In genomic region chr21:39011911-39012310, GRCh38 we compare ENCODE assay signal across 17 cellular contexts.
A peak's percentile ranks its signal among the peaks of the same experiment; 100 is the strongest.
DNase-seq lines count a peak whose midpoint lies in the region; ATAC-seq and TF ChIP-seq lines count a peak whose summit lies in the region.
"Had no signal": no experiment of that assay in that cellular context is flagged by ENCODE, and none has a peak within 500 bp of the region (broad histone marks: within the 10 kb centered on the region; RNA-seq: fewer than 3 reads in every experiment).

No MANE protein-coding gene starts in this region.

- H3K4me2 ChIP-seq in IMR-90 (ENCODE audit: low read depth, low read length): no peak overlapping the region

- no peak overlapping the region for H4K5ac ChIP-seq in IMR-90 (ENCODE audit: low read depth, low read length)

- H3K4me3 ChIP-seq in IMR-90 (ENCODE audit: insufficient read depth, low read depth, low read length): no peak overlapping the region
- H3K4me3 ChIP-seq in spleen: peak overlapping the region in 1 of 8 donors; percentile 9
- H3K4me3 ChIP-seq: GM12878, GM23248 had no signal

- H3K4me1 ChIP-seq in IMR-90 (ENCODE audit: control insufficient read depth, insufficient read depth, low read length) (peaks cover 15% of the 10 kb centered on the region), spleen (peaks cover 11 to 75% (median 44%) of the 10 kb centered on the region in 6 donors)

- peaks cover 19% of the 10 kb centered on the region for H3K9me1 ChIP-seq in IMR-90 (ENCODE audit: insufficient read depth, low read length)

- DNase-seq in IMR-90 (no peak), RWPE1 (ENCODE audit: low spot score) (no peak), spleen (no peak), UCSD-AML1 (lab: John Stamatoyannopoulos, UW; ENCODE audit: unreplicated experiment) (no peak), HuH-7 (ENCODE audit: low spot score) (no peak)
- no peak for DNase-seq in stimulated activated CD4-positive, alpha-beta T cell treated with anti-CD3 and anti-CD28 coated beads, Interleukin-1b, Interleukin-23, amount 100 ng/mL, for 48 hours
- DNase-seq: C1 segment of cervical spinal cord; Calu3; CD4-positive, alpha-beta memory T cell; COR-L47; DMS153; EL; GDM1; GM23248; H9 had no signal

- H3K27me3 ChIP-seq in IMR-90 (ENCODE audit: control insufficient read depth, insufficient read depth, low read length): no peaks in the 10 kb centered on the region
- H3K27me3 ChIP-seq in spleen (replicated peaks in 1 of 7): no peaks in the 10 kb centered on the region

- H3K23ac ChIP-seq in IMR-90 (ENCODE audit: low read depth, low read length): no peak overlapping the region

- TF ChIP-seq CTCF in IMR-90 (conservative IDR thresholded peaks at IDR 0.05; ENCODE audit: low read depth, low read length): no peak
- TF ChIP-seq CTCF in RWPE1 (conservative IDR thresholded peaks at IDR 0.05; ENCODE audit: low read depth): no peak
- no peak for TF ChIP-seq CTCF in spleen (IDR thresholded peaks at IDR 0.05 in 8 of 11, conservative IDR thresholded peaks at IDR 0.05 in 3 of 11)

- POLR2A ChIA-PET in IMR-90 (lab: Charles Lee; ENCODE audit: unreplicated experiment): no interaction called here
- POLR2A ChIA-PET in RWPE1 (lab: Yijun Ruan, JAX; ENCODE audit: low non-redundant PET): no interaction called here

- H3K36me3 ChIP-seq in IMR-90 (ENCODE audit: control insufficient read depth, insufficient read depth, low read length) (no peaks in the 10 kb centered on the region), spleen (no peaks in the 10 kb centered on the region)

- TF ChIP-seq RAD21 in IMR-90 (IDR thresholded peaks at IDR 0.05; ENCODE audit: low read length): no peak

- peaks cover 0 to 3% of the 10 kb centered on the region in 2 experiments; a peak in 1 of 4 replicates for H3K79me1 ChIP-seq in IMR-90 (ENCODE audit: low read depth in 1 of 2, low read length in 2 of 2)

- H2BK5ac ChIP-seq in IMR-90 (ENCODE audit: low read depth, low read length, poor library complexity, severe bottlenecking): no peak overlapping the region

- 0 out of 2 replicates have a peak overlapping the region, but pooled peaks have one; percentile 50 for H4K91ac ChIP-seq in IMR-90 (ENCODE audit: insufficient read depth, low read depth, low read length)

- H3K14ac ChIP-seq in IMR-90 (replicated peaks; ENCODE audit: low read depth, low read length): no peak overlapping the region

- peak overlapping the region; percentile 35 for H2AK5ac ChIP-seq in IMR-90 (ENCODE audit: low read depth, low read length)

- CTCF ChIA-PET in IMR-90 (lab: Yijun Ruan, JAX): no interaction called here
- CTCF ChIA-PET in RWPE1 (lab: Yijun Ruan, JAX): interaction anchor here (1.2 kb wide), 1 partner anchor 39 kb away, joined by 3 read pairs; no protein-coding TSS in a partner anchor

- H3K56ac ChIP-seq in IMR-90 (ENCODE audit: extremely low read depth, insufficient read depth, low read length): no peak overlapping the region

- H3K18ac ChIP-seq in IMR-90 (ENCODE audit: low read depth, low read length): no peak overlapping the region

- no peak overlapping the region for H2AFZ ChIP-seq in IMR-90 (replicated peaks; ENCODE audit: low read length, poor library complexity)
- H2AFZ ChIP-seq: GM23248 had no signal

- 83% methylated on average over 1 of the region's 3 CpGs; no CpG with 5 or more reads in 1 of the 2 experiments for WGBS in IMR-90 (ENCODE audit: extremely low coverage in 2 of 2, insufficient read length in 1 of 2), 2 experiments
- WGBS in spleen, 5 donors: 87 to 100% (median 91%) methylated on average over 2 to 3 of the region's 3 CpGs

- dilution Hi-C loops in IMR-90 (cut with HindIII; ENCODE audit: low sequenced_read_pairs, unreplicated experiment): no loop called here

- H4K8ac ChIP-seq in IMR-90 (ENCODE audit: low read depth in 2 of 2, low read length in 2 of 2): no peak overlapping the region

- no peak for TF ChIP-seq POLR2A in IMR-90 (IDR thresholded peaks at IDR 0.05; ENCODE audit: low read depth, low read length)
- no peak for TF ChIP-seq POLR2A in spleen (IDR thresholded peaks at IDR 0.05)

- BruUV-seq in IMR-90 (replicated peaks; lab: Mats Ljungman, UMichigan): no TSS peak

- 0 out of 2 replicates have a peak overlapping the region, but pooled peaks have one; percentile 93 for H2BK120ac ChIP-seq in IMR-90 (ENCODE audit: low read depth, low read length)

- ATAC-seq in IMR-90 (ENCODE audit: low read depth): no peak
- ATAC-seq: GM12878, HCT116 had no signal

- peak overlapping the region; percentile 80; the same call in 1 of the 3 replicates for H2BK15ac ChIP-seq in IMR-90 (ENCODE audit: low read depth, low read length)

- no peak overlapping the region for H3K9ac ChIP-seq in IMR-90 (ENCODE audit: low read depth, low read length)
- H3K9ac ChIP-seq: GM23248 had no signal

- H3K27ac ChIP-seq in IMR-90 (ENCODE audit: insufficient read depth, low read length) (no peak overlapping the region), RWPE1 (peak overlapping the region; percentile 36), spleen (peak overlapping the region in 6 of 8 donors; percentile 70 to 92 (median 84))
- H3K27ac ChIP-seq: GM23248 had no signal

- H2BK20ac ChIP-seq in IMR-90 (ENCODE audit: low read depth, low read length): no peak overlapping the region; the same call in 1 of the 2 replicates

- intact Hi-C loops in IMR-90 (cut with micrococcal nuclease): no loop called here
- intact Hi-C loops in spleen (cut with DNase I; ENCODE audit: low total_unique reads): no loop called here

- in situ Hi-C loops in IMR-90 (cut with MboI; ENCODE audit: low sequenced_read_pairs): no loop called here

- peak overlapping the region; percentile 42; the same call in 1 of the 2 replicates for H3K4ac ChIP-seq in IMR-90 (ENCODE audit: low read depth, low read length)

- no peak overlapping the region for H2AK9ac ChIP-seq in IMR-90 (replicated peaks; ENCODE audit: low read depth, low read length, poor library complexity)

- no peaks in the 10 kb centered on the region for H4K20me1 ChIP-seq in IMR-90 (ENCODE audit: insufficient read depth, low read length)

- no peaks in the 10 kb centered on the region for H3K9me3 ChIP-seq in IMR-90 (ENCODE audit: control insufficient read depth, insufficient read depth, low read length)
- no peaks in the 10 kb centered on the region for H3K9me3 ChIP-seq in spleen

TF ChIP-seq in IMR-90, 13 proteins besides CTCF, POLR2A, EP300 and RAD21:
- TF ChIP-seq USF2 (IDR thresholded peaks at IDR 0.05; ENCODE audit: low read depth, low read length): no peak
